Comparison of ENCODE assay signal across 1 cellular context in the genomic region with DNA sequence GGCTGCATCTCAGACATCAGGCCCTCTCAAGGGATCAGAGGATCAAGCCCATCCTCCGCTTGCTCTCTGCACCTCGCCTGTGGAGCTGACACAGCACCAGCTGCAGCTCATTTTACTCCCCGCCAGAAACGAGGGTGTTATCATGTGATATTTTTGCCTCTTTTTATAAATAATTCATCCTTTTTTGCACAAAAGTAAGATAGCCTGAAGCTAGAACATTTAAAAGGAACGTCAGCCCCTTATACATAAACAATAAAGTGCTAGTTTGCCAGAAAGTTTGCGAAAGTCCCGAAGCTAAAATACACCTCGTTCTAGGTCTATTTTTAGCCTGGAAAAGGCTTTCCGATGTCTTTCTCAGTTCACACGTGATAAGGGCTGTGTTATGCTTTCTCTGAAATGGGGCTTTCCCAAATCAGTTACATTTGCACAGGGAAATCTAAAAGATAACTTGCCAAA.
TF ChIP-seq lines count a peak whose summit lies in the region.

No MANE protein-coding gene starts in this region.

TF ChIP-seq in endothelial cell of umbilical vein, 7 proteins besides CTCF, POLR2A, EP300 and RAD21 (continued from another document):
- TF ChIP-seq POLR2AphosphoS5 (IDR thresholded peaks at IDR 0.05; ENCODE audit: insufficient read depth, low read depth, low read length) = no peak
- TF ChIP-seq JUN (IDR thresholded peaks at IDR 0.05; ENCODE audit: borderline replicate concordance, insufficient read depth, insufficient read length, low read depth) = no peak
